ENCODE assay signal across 15 cellular contexts in genomic region chr17:18318122-18318521, GRCh38. TPM values are rescaled to one million over a fixed set of nuclear protein-coding genes. Genes with fewer than 3 reads are reported as not detected.
DNase-seq lines count a peak whose midpoint lies in the region; ATAC-seq, FAIRE-seq and TF ChIP-seq lines count a peak whose summit lies in the region.
"Had no signal": no experiment of that assay in that cellular context is flagged by ENCODE, and none has a peak within 500 bp of the region (broad histone marks: within the 10 kb centered on the region; RNA-seq: fewer than 3 reads in every experiment).

No MANE protein-coding gene starts in this region.

- peaks cover 77% of the 10 kb centered on the region for H4K20me1 ChIP-seq in astrocyte (ENCODE audit: insufficient read depth, low read length)

- peaks cover 18% of the 10 kb centered on the region for H3K36me3 Mint-ChIP-seq in astrocyte (ENCODE audit: low read depth, unreplicated experiment)

- peaks cover 46% of the 10 kb centered on the region for H3K4me1 ChIP-seq in ACC112 (ENCODE audit: control insufficient read depth, insufficient read depth, low read length, unreplicated experiment)
- H3K4me1 ChIP-seq in astrocyte (ENCODE audit: insufficient read depth, low read length), result peaks cover 37% of the 10 kb centered on the region
- H3K4me1 ChIP-seq in mucosa of stomach (ENCODE audit: control insufficient read depth, insufficient read depth, low read length), result peaks cover 55% of the 10 kb centered on the region

- DNase-seq in HFF-Myc (ENCODE audit: extremely low read depth, low read depth) (no peak), astrocyte (ENCODE audit: low read depth) (no peak), left ventricle myocardium superior (no peak), 8988T (no peak)
- DNase-seq in NK-92 treated with Interleukin-12 subunit alpha and Interleukin-12 subunit beta, amount 100 ng/mL, for 24 hours (lab: John Stamatoyannopoulos, UW), result no peak
- DNase-seq: DMS 273 treated with DMSO at 0.1 percent for 48 hours; effector CD4-positive, alpha-beta T cell; GOT3; kidney glomerular epithelial cell; NCI-H2107 had no signal

- H3K4me3 ChIP-seq in ACC112 (ENCODE audit: low read depth, low read length), result peak overlapping the region; percentile 96
- H3K4me3 ChIP-seq in HFF-Myc (replicated peaks; ENCODE audit: low read depth, low read length), result peak overlapping the region; percentile 17
- no peak overlapping the region for H3K4me3 ChIP-seq in astrocyte (ENCODE audit: insufficient read depth, low read depth, low read length)
- H3K4me3 ChIP-seq in mucosa of stomach (ENCODE audit: low read length), result no peak overlapping the region

- H3K9me3 ChIP-seq in astrocyte (ENCODE audit: insufficient read depth, low read depth, low read length) (no peaks in the 10 kb centered on the region), mucosa of stomach (ENCODE audit: control insufficient read depth, low read length) (no peaks in the 10 kb centered on the region)

- TF ChIP-seq CTCF in HFF-Myc (IDR thresholded peaks at IDR 0.05; ENCODE audit: low read depth, low read length, missing control alignments), result no peak
- TF ChIP-seq CTCF in astrocyte (IDR thresholded peaks at IDR 0.05; ENCODE audit: insufficient read depth, low read depth, low read length), result no peak

- no peak overlapping the region for H3K27ac Mint-ChIP-seq in astrocyte (ENCODE audit: unreplicated experiment)

- peaks cover 80% of the 10 kb centered on the region for H3K79me2 ChIP-seq in ACC112 (ENCODE audit: control insufficient read depth, insufficient read depth, low read length, unreplicated experiment)
- H3K79me2 ChIP-seq in astrocyte (ENCODE audit: insufficient read depth, low read length), result peaks cover 83% of the 10 kb centered on the region

- H3K27ac ChIP-seq in ACC112 (ENCODE audit: low read depth, low read length), result peak overlapping the region; percentile 18; the same call in 1 of the 2 replicates
- no peak overlapping the region for H3K27ac ChIP-seq in astrocyte (ENCODE audit: low read depth, low read length)
- H3K27ac ChIP-seq: HL-60 had no signal

- H3K9me3 Mint-ChIP-seq in astrocyte (ENCODE audit: unreplicated experiment), result no peaks in the 10 kb centered on the region

- peak overlapping the region; percentile 11 for H3K9ac ChIP-seq in astrocyte (ENCODE audit: low read length)
- H3K9ac ChIP-seq in mucosa of stomach (ENCODE audit: low read length), result peak overlapping the region; percentile 19

- H3K4me3 Mint-ChIP-seq in astrocyte (ENCODE audit: unreplicated experiment), result peak overlapping the region; percentile 46

- no peak for FAIRE-seq in astrocyte (lab: Jason Lieb, UNC)

- H3K4me1 Mint-ChIP-seq in astrocyte (ENCODE audit: low read depth, unreplicated experiment), result peaks cover 38% of the 10 kb centered on the region

- ATAC-seq in left ventricle myocardium superior (no peak), GM18870 (IDR thresholded peaks at IDR 0.05; ENCODE audit: unreplicated experiment) (no peak)

- peaks cover 13% of the 10 kb centered on the region; the same call in 1 of the 2 replicates for H3K36me3 ChIP-seq in ACC112 (ENCODE audit: insufficient read depth, low read length)
- peaks cover 8% of the 10 kb centered on the region for H3K36me3 ChIP-seq in astrocyte (ENCODE audit: insufficient read depth, low read length)
- peaks cover 6% of the 10 kb centered on the region for H3K36me3 ChIP-seq in mucosa of stomach (ENCODE audit: control insufficient read depth, insufficient read depth, low read length)

- H3K4me2 ChIP-seq in astrocyte (ENCODE audit: low read length), result peak overlapping the region; percentile 51

- H3K27me3 ChIP-seq in ACC112 (ENCODE audit: insufficient read depth, low read length), result no peaks in the 10 kb centered on the region
- H3K27me3 ChIP-seq in astrocyte (ENCODE audit: insufficient read depth, low read length), result no peaks in the 10 kb centered on the region
- no peaks in the 10 kb centered on the region for H3K27me3 ChIP-seq in mucosa of stomach (ENCODE audit: control insufficient read depth, insufficient read depth, low read length)

- no peaks in the 10 kb centered on the region for H3K27me3 Mint-ChIP-seq in astrocyte (ENCODE audit: low read depth, unreplicated experiment)

- H2AFZ ChIP-seq in ACC112 (ENCODE audit: low read length, unreplicated experiment) (no peak overlapping the region), astrocyte (ENCODE audit: low read depth, low read length) (no peak overlapping the region)

- intact Hi-C loops in left ventricle myocardium superior (cut with micrococcal nuclease), result no loop called here

RNA-seq across cellular contexts. Expression of gene SMCR8, which starts 3.0 kb away (rescaled TPM):
- total RNA-seq in astrocyte, result 20.3 and 20.4 TPM in 2 replicates
- 13.1 TPM for total RNA-seq in left ventricle myocardium superior

RNA-seq across cellular contexts. Expression of gene TOP3A, which starts 3.3 kb away (rescaled TPM):
- 28.8 and 31.0 TPM in 2 replicates for total RNA-seq in astrocyte
- 10.3 TPM for total RNA-seq in left ventricle myocardium superior

RNA-seq across cellular contexts. Expression of gene SHMT1, which starts 45.2 kb away (rescaled TPM):
- total RNA-seq in astrocyte, result 5.1 and 6.4 TPM in 2 replicates
- total RNA-seq in left ventricle myocardium superior, result 8.4 TPM

RNA-seq across cellular contexts. Expression of gene MIEF2, which starts 57.7 kb away (rescaled TPM):
- total RNA-seq in astrocyte (11.6 and 14.1 TPM in 2 replicates), left ventricle myocardium superior (32.2 TPM)

RNA-seq across cellular contexts. Expression of gene EVPLL, which starts 59.5 kb away (rescaled TPM):
- not detected in 2 replicates for total RNA-seq in astrocyte
- total RNA-seq in left ventricle myocardium superior, result not detected
- total RNA-seq: temporal lobe had no signal

Comparison
In these comparisons a context has a peak if more than half of its experiments do, and no peak if none do; other contexts are left out.
1. H3K4me3 ChIP-seq: peak in ACC112 (single experiment) and HFF-Myc (single experiment); none in astrocyte (single experiment) and mucosa of stomach (single experiment).